ENCODE assay signal across 9 cellular contexts in genomic region chr22:24060375-24060788, GRCh38. TPM values are rescaled to one million over a fixed set of nuclear protein-coding genes. Genes with fewer than 3 reads are reported as not detected.
DNase-seq lines count a peak whose midpoint lies in the region; ATAC-seq and TF ChIP-seq lines count a peak whose summit lies in the region.
"Had no signal": no experiment of that assay in that cellular context is flagged by ENCODE, and none has a peak within 500 bp of the region (broad histone marks: within the 10 kb centered on the region; RNA-seq: fewer than 3 reads in every experiment).

No MANE protein-coding gene starts in this region.

- H3K4me1 Mint-ChIP-seq in activated CD8-positive, alpha-beta memory T cell treated with anti-CD3 and anti-CD28 coated beads, Interleukin-2, amount 10 ng/mL, durations not matched to agents 7 days and 5 days, result peaks cover 22% of the 10 kb centered on the region

- H3K36me3 ChIP-seq in adrenal gland (replicated peaks in 1 of 2) (peaks cover 0 to 67% of the 10 kb centered on the region in 2 donors), upper lobe of left lung (peaks cover 27 to 95% (median 80%) of the 10 kb centered on the region in 4 donors)

- no peaks in the 10 kb centered on the region for H3K27me3 Mint-ChIP-seq in activated CD8-positive, alpha-beta memory T cell treated with anti-CD3 and anti-CD28 coated beads, Interleukin-2, amount 10 ng/mL, durations not matched to agents 7 days and 5 days

- no peaks in the 10 kb centered on the region for H3K9me3 ChIP-seq in adrenal gland (replicated peaks in 1 of 3)
- no peaks in the 10 kb centered on the region for H3K9me3 ChIP-seq in upper lobe of left lung

- H3K27ac Mint-ChIP-seq in activated CD8-positive, alpha-beta memory T cell treated with anti-CD3 and anti-CD28 coated beads, Interleukin-2, amount 10 ng/mL, durations not matched to agents 7 days and 5 days, result peak overlapping the region; percentile 33

- WGBS in adrenal gland, 4 donors, result 51 to 67% (median 61%) methylated on average over 3 to 5 of the region's 5 CpGs
- WGBS in upper lobe of left lung, 2 donors, result 42 to 82% methylated on average over 5 of the region's 5 CpGs

- no peak overlapping the region for H3K4me3 Mint-ChIP-seq in activated CD8-positive, alpha-beta memory T cell treated with anti-CD3 and anti-CD28 coated beads, Interleukin-2, amount 10 ng/mL, durations not matched to agents 7 days and 5 days

- ATAC-seq in activated CD8-positive, alpha-beta memory T cell treated with anti-CD3 and anti-CD28 coated beads, Interleukin-2, amount 10 ng/mL, durations not matched to agents 7 days and 5 days, result no peak
- ATAC-seq in left ventricle myocardium superior (peak; percentile 64), upper lobe of left lung (ENCODE audit: low FRiP score in 2 of 2) (peak in 1 of 2 donors; percentile 67), HG03139 (IDR thresholded peaks at IDR 0.05; ENCODE audit: unreplicated experiment) (no peak)

- TF ChIP-seq POLR2A in adrenal gland (IDR thresholded peaks at IDR 0.05) (no peak), upper lobe of left lung (IDR thresholded peaks at IDR 0.05) (no peak)

- no peak for DNase-seq in activated CD8-positive, alpha-beta memory T cell treated with anti-CD3 and anti-CD28 coated beads, Interleukin-2, amount 10 ng/mL, durations not matched to agents 7 days and 5 days
- DNase-seq in activated CD8-positive, alpha-beta memory T cell treated with anti-CD3 and anti-CD28 coated beads, Interleukin-2, amount 50 U/mL, for 4 hours, result no peak
- peak in 6 of 7 donors; percentile 32 to 68 (median 53) for DNase-seq in adrenal gland
- no peak for DNase-seq in left ventricle myocardium superior
- DNase-seq in upper lobe of left lung, result no peak
- no peak for DNase-seq in stimulated activated CD4-positive, alpha-beta T cell treated with anti-CD3 and anti-CD28 coated beads, Interleukin-1b, Interleukin-23, amount 100 ng/mL, for 48 hours
- DNase-seq in inferior parietal cortex (ENCODE audit: extremely low spot score), result no peak

- peaks cover 62% of the 10 kb centered on the region for H3K36me3 Mint-ChIP-seq in activated CD8-positive, alpha-beta memory T cell treated with anti-CD3 and anti-CD28 coated beads, Interleukin-2, amount 10 ng/mL, durations not matched to agents 7 days and 5 days

- no peak for TF ChIP-seq CTCF in adrenal gland (IDR thresholded peaks at IDR 0.05)
- no peak for TF ChIP-seq CTCF in upper lobe of left lung (IDR thresholded peaks at IDR 0.05)

- CTCF ChIA-PET in activated CD8-positive, alpha-beta memory T cell treated with anti-CD3 and anti-CD28 coated beads, Interleukin-2, amount 10 ng/mL, durations not matched to agents 7 days and 5 days (lab: Charles Lee), result interaction anchor here (1.9 to 3.4 kb wide), 3 partner anchors 95 to 187 kb away, joined by 5 to 24 read pairs (median 10); no protein-coding TSS in a partner anchor

- H3K27ac ChIP-seq in adrenal gland (peak overlapping the region in 2 of 5 donors; percentile 65 to 80), upper lobe of left lung (peak overlapping the region in 3 of 4 donors; percentile 31 to 76 (median 63))

- no peak for TF ChIP-seq EP300 in upper lobe of left lung (IDR thresholded peaks at IDR 0.05)

- H3K4me3 ChIP-seq in adrenal gland, result no peak overlapping the region
- no peak overlapping the region for H3K4me3 ChIP-seq in upper lobe of left lung

- no peaks in the 10 kb centered on the region for H3K27me3 ChIP-seq in adrenal gland
- no peaks in the 10 kb centered on the region for H3K27me3 ChIP-seq in upper lobe of left lung

- H3K9me3 Mint-ChIP-seq in activated CD8-positive, alpha-beta memory T cell treated with anti-CD3 and anti-CD28 coated beads, Interleukin-2, amount 10 ng/mL, durations not matched to agents 7 days and 5 days (ENCODE audit: low read depth), result no peaks in the 10 kb centered on the region

- H3K4me1 ChIP-seq in adrenal gland (replicated peaks in 1 of 2) (peaks cover 7 to 11% of the 10 kb centered on the region in 2 donors), upper lobe of left lung (peaks cover 6 to 15% (median 10%) of the 10 kb centered on the region in 4 donors)

- intact Hi-C loops in adrenal gland (cut with DNase I) (no loop called here), left ventricle myocardium superior (cut with micrococcal nuclease) (no loop called here)

RNA-seq across cellular contexts. Expression of gene CABIN1, which starts 49.3 kb away (rescaled TPM):
- 100 to 1,000 TPM in 1 of 2 experiments, 10 to 100 TPM in 1; 92.4 to 143 TPM for total RNA-seq in activated CD8-positive, alpha-beta memory T cell treated with anti-CD3 and anti-CD28 coated beads, Interleukin-2, amount 10 ng/mL, durations not matched to agents 7 days and 5 days
- total RNA-seq in adrenal gland (10 to 100 TPM; 31.6 to 63.8 (median 49.8) TPM), left ventricle myocardium superior (40.2 TPM), upper lobe of left lung (100 to 1,000 TPM in 2 of 6 donors, 10 to 100 TPM in 4; 55.3 to 176 (median 95.3) TPM)
- polyA plus RNA-seq in adrenal gland, result 10 to 100 TPM; 15.4 to 80.9 (median 80.2) TPM

RNA-seq across cellular contexts. Expression of gene GSTT4, which starts 55.1 kb away (rescaled TPM):
- total RNA-seq in activated CD8-positive, alpha-beta memory T cell treated with anti-CD3 and anti-CD28 coated beads, Interleukin-2, amount 10 ng/mL, durations not matched to agents 7 days and 5 days, result not detected
- total RNA-seq in adrenal gland (not detected), left ventricle myocardium superior (not detected), upper lobe of left lung (not detected)
- not detected for polyA plus RNA-seq in adrenal gland
- total RNA-seq: cerebellum had no signal

Comparison
In these comparisons a context has a peak if more than half of its experiments do, and no peak if none do; other contexts are left out.
1. DNase-seq: peak in adrenal gland (6 of 7); none in activated CD8-positive, alpha-beta memory T cell treated with anti-CD3 and anti-CD28 coated beads, Interleukin-2, amount 10 ng/mL, durations not matched to agents 7 days and 5 days (single experiment), activated CD8-positive, alpha-beta memory T cell treated with anti-CD3 and anti-CD28 coated beads, Interleukin-2, amount 50 U/mL, for 4 hours (single experiment), left ventricle myocardium superior (single experiment), upper lobe of left lung (0 of 2), stimulated activated CD4-positive, alpha-beta T cell treated with anti-CD3 and anti-CD28 coated beads, Interleukin-1b, Interleukin-23, amount 100 ng/mL, for 48 hours (single experiment) and inferior parietal cortex (single experiment).